8 cellular contexts compared by ENCODE assay signal in the genomic region with DNA sequence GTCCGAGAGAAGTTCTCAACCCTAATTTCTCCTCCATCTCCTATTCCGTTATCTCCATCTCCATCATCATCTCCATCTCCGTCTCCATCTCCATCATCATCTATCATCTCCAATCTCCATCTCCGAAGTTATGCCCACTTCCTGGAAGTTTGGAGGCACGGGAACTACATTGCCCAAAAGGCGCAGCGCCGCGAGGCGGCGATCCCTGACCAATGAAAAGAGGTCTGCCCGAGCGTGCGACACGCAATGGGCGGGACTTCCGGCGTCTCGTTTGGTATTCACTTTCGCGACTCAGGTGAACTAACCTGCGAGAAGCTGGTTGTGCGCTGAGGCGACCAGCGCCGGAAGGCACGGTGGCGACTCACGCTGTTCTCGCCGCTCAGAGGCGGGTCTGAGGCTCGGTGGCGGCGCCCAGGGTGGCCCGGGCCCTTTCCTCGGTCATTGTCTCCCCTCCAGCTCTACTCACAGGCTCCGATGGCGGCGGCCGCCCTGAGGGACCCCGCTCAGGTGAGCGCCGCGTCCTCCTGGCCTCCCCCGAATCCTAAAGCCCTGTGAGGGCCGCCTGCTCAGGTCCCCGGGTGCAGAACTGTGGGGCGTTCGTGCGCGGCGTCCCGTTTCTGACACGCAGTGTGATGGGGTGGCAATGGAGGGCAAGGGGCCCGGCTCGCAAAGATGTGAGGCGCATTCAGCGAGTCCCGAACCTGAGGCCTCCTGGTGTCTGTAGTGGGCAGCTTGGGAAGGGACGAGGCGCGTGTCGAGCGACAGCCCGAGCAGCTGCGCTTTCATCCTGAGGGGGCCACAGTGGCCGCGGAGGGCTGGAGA.
DNase-seq lines count a peak whose midpoint lies in the region; ATAC-seq and TF ChIP-seq lines count a peak whose summit lies in the region.
"Not testable (repeated sequence)": the region's sequence is repeated elsewhere in the genome, so short reads cannot be mapped to it uniquely, and the experiment has no call there.

A gene (plus strand): TSS at position 274 of the 822 bp plus-strand sequence. CDS start 201 bp downstream, at position 475.

- H3K4me3 ChIP-seq in WI38 (ENCODE audit: low read depth, low read length) (peak within 1 kb of the TSS; percentile 87), cardiac fibroblast (replicated peaks in 1 of 2; ENCODE audit: low read depth in 2 of 2, low read length in 2 of 2) (peak within 1 kb of the TSS; percentile 91 to 95)

- DNase-seq in AG08395 (ENCODE audit: low spot score) = peak; percentile 94
- DNase-seq in NCI-H2227 (lab: John Stamatoyannopoulos, UW; ENCODE audit: unreplicated experiment) = peak; percentile 98
- peak; percentile 81 to 82 for DNase-seq in cardiac fibroblast (ENCODE audit: low read depth in 2 of 2)
- peak; percentile 93 for DNase-seq in inferior parietal cortex (ENCODE audit: extremely low spot score)
- DNase-seq in smooth muscle cell of the brain vasculature (ENCODE audit: low read depth, low spot score) = peak; percentile 70

- ATAC-seq in GM18907 (IDR thresholded peaks at IDR 0.05; ENCODE audit: unreplicated experiment) = peak; percentile 96
- ATAC-seq in HG03139 (IDR thresholded peaks at IDR 0.05; ENCODE audit: unreplicated experiment) = peak; percentile 93

- TF ChIP-seq CTCF in WI38 (IDR thresholded peaks at IDR 0.05; ENCODE audit: low read depth, low read length); cardiac fibroblast (IDR thresholded peaks at IDR 0.05; ENCODE audit: low read depth, low read length): not testable (repeated sequence)

Comparison
In these comparisons a context has a peak if more than half of its experiments do, and no peak if none do; other contexts are left out.
1. Peak in every context shown above with its lines: DNase-seq, ATAC-seq and H3K4me3 ChIP-seq.